Comparison of ENCODE assay signal across 18 cellular contexts in the genomic region with DNA sequence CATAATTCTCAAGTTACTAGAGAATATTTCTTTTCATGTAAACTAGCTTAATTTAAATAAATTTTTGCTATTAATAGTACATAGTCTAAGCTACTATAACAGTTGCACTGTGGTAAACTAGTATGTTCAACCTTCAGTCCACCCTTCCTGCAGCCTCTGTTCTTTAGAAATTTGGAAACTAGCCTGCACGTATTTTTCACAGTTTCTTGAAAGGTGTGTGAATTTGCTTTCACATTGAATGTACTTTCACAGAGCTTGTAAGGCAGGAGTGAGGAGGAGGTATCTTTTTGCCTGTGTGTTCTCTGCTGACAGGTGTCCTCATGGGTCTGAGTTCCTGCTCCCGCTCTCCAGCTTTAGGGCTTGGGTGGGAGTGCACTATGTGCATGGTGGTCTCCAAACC.
A peak's percentile ranks its signal among the peaks of the same experiment; 100 is the strongest.
DNase-seq lines count a peak whose midpoint lies in the region; ATAC-seq, FAIRE-seq and TF ChIP-seq lines count a peak whose summit lies in the region.
"Had no signal": no experiment of that assay in that cellular context is flagged by ENCODE, and none has a peak within 500 bp of the region (broad histone marks: within the 10 kb centered on the region; RNA-seq: fewer than 3 reads in every experiment).

No MANE protein-coding gene starts in this region.

- H3K4me1 ChIP-seq in esophagus squamous epithelium = no peaks in the 10 kb centered on the region

- no peaks in the 10 kb centered on the region for H3K27me3 Mint-ChIP-seq in effector memory CD8-positive, alpha-beta T cell
- H3K27me3 Mint-ChIP-seq: activated naive CD8-positive, alpha-beta T cell treated with anti-CD3 and anti-CD28 coated beads, Interleukin-2, amount 10 ng/mL, durations not matched to agents 7 days and 5 days had no signal

- H3K36me3 ChIP-seq in esophagus squamous epithelium = peaks cover 0 to 22% (median 0%) of the 10 kb centered on the region in 3 donors
- H3K36me3 ChIP-seq: ovary had no signal

- WGBS in esophagus squamous epithelium, 2 donors = 83 to 89% methylated on average over 2 of the region's 2 CpGs

- no peak for DNase-seq in GM12892 (ENCODE audit: insufficient read length)
- DNase-seq in esophagus squamous epithelium (lab: John Stamatoyannopoulos, UW) = no peak
- DNase-seq in activated naive CD4-positive, alpha-beta T cell (lab: John Stamatoyannopoulos, UW) = no peak
- no peak for DNase-seq in effector memory CD8-positive, alpha-beta T cell
- no peak for DNase-seq in NCI-H1694 (lab: John Stamatoyannopoulos, UW)
- DNase-seq: activated CD4-positive, alpha-beta T cell treated with anti-CD3 and anti-CD28 coated beads for 4 hours; activated naive CD8-positive, alpha-beta T cell treated with anti-CD3 and anti-CD28 coated beads, Interleukin-2, amount 10 ng/mL, durations not matched to agents 7 days and 5 days; NCI-H1105 treated with DMSO at 0.1 percent for 48 hours; ovary; SHP77 treated with DMSO at 0.1 percent for 48 hours; stimulated activated CD4-positive, alpha-beta T cell treated with anti-CD3 and anti-CD28 coated beads, Interleukin-4, amount 100 ng/mL, for 24 hours; trophoblast cell had no signal

- no peaks in the 10 kb centered on the region for H3K9me3 Mint-ChIP-seq in effector memory CD8-positive, alpha-beta T cell
- H3K9me3 Mint-ChIP-seq: activated naive CD8-positive, alpha-beta T cell treated with anti-CD3 and anti-CD28 coated beads, Interleukin-2, amount 10 ng/mL, durations not matched to agents 7 days and 5 days; T-helper 2 cell treated with Interferon-gamma antibody and Interleukin-4, amounts not matched to agents 5 μg/mL and 100 μg/mL, for 36 hours had no signal

- TF ChIP-seq POLR2A in GM12892 (IDR thresholded peaks at IDR 0.05; ENCODE audit: low read depth, low read length) (no peak), esophagus squamous epithelium (IDR thresholded peaks at IDR 0.05) (no peak)

- no peaks in the 10 kb centered on the region for H3K9me3 ChIP-seq in esophagus squamous epithelium
- H3K9me3 ChIP-seq: ovary had no signal

- no peak overlapping the region for H3K27ac ChIP-seq in esophagus squamous epithelium
- H3K27ac ChIP-seq: ovary had no signal

- peaks cover 4 to 21% of the 10 kb centered on the region in 2 donors for H3K4me1 Mint-ChIP-seq in effector memory CD8-positive, alpha-beta T cell (ENCODE audit: low read depth in 2 of 2)

- intact Hi-C loops in esophagus squamous epithelium (cut with DNase I) = no loop called here

- H3K4me3 Mint-ChIP-seq in effector memory CD8-positive, alpha-beta T cell = no peak overlapping the region
- H3K4me3 Mint-ChIP-seq: activated naive CD8-positive, alpha-beta T cell treated with anti-CD3 and anti-CD28 coated beads, Interleukin-2, amount 10 ng/mL, durations not matched to agents 7 days and 5 days; T-helper 2 cell treated with Interferon-gamma antibody and Interleukin-4, amounts not matched to agents 5 μg/mL and 100 μg/mL, for 36 hours had no signal

- no peak overlapping the region for H3K27ac Mint-ChIP-seq in effector memory CD8-positive, alpha-beta T cell
- H3K27ac Mint-ChIP-seq: activated naive CD8-positive, alpha-beta T cell treated with anti-CD3 and anti-CD28 coated beads, Interleukin-2, amount 10 ng/mL, durations not matched to agents 7 days and 5 days; T-helper 2 cell treated with Interferon-gamma antibody and Interleukin-4, amounts not matched to agents 5 μg/mL and 100 μg/mL, for 36 hours had no signal

- H3K36me3 Mint-ChIP-seq in effector memory CD8-positive, alpha-beta T cell (ENCODE audit: insufficient read depth) = peaks cover 11% of the 10 kb centered on the region

- ATAC-seq in GM19395 (IDR thresholded peaks at IDR 0.05; ENCODE audit: unreplicated experiment) (peak; percentile 81), HG02571 (IDR thresholded peaks at IDR 0.05; ENCODE audit: unreplicated experiment) (peak; percentile 56), HG03439 (IDR thresholded peaks at IDR 0.05; ENCODE audit: unreplicated experiment) (peak; percentile 65)
- no peak for ATAC-seq in effector memory CD8-positive, alpha-beta T cell (replicated peaks)
- ATAC-seq: HCT116, left lobe of liver had no signal

- no peaks in the 10 kb centered on the region for H3K27me3 ChIP-seq in esophagus squamous epithelium
- H3K27me3 ChIP-seq: ovary had no signal

- peak; percentile 46 for FAIRE-seq in GM12892 (lab: Jason Lieb, UNC)

- no peak overlapping the region for H3K4me3 ChIP-seq in esophagus squamous epithelium
- H3K4me3 ChIP-seq: ovary had no signal

- TF ChIP-seq CTCF in esophagus squamous epithelium (IDR thresholded peaks at IDR 0.05) = no peak
